Comparison of ENCODE assay signal across 29 cellular contexts in the genomic region with DNA sequence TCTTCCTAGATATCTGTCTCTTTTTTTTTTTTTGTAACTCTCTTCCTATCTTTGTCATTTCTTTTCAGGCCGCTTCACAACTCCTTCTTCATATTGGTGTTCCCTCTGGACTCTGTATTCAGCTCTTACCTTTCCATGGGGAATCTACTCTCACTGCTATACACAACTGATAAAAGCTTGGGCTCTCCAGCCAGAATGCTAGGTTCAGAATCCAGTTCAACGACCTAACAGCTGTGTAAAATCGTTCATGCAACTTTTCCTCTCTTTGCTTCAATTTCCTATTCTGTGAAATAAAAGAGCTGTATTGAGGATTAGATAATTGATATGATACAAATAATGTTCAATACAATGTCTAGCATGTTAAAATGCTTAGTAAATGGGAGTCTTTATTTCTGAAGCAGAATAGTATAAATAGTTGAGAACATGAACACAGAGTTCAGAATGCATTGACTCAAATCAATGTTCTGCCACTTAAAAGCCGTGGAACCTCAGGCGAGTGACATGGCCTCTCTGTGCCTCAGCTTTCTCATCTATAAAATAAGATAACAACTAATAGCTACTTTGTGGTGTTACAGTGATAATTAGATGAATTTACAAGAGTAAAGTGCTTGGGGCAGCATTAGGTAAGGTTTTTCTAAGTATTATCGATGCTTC.
"Had no signal": no experiment of that assay in that cellular context is flagged by ENCODE, and none has a peak within 500 bp of the region (broad histone marks: within the 10 kb centered on the region; RNA-seq: fewer than 3 reads in every experiment).

No MANE protein-coding gene starts in this region.

- H3K4me1 Mint-ChIP-seq: nephron progenitor cell had no signal

- H3K79me2 ChIP-seq: hepatocyte had no signal

- H2AFZ ChIP-seq: hepatocyte had no signal

- H3K27me3 ChIP-seq: colonic mucosa, gastrocnemius medialis, heart left ventricle, hepatocyte, right atrium auricular region, sigmoid colon, testis, tibial artery had no signal

- H3K9me3 ChIP-seq: colonic mucosa, prostate gland had no signal

- H3K4me3 ChIP-seq: colonic mucosa, gastrocnemius medialis, heart left ventricle, hepatocyte, left ventricle myocardium inferior, lower lobe of right lung, prostate gland, right atrium auricular region, sigmoid colon, testis, tibial artery had no signal

- H3K9me3 Mint-ChIP-seq: type B pancreatic cell had no signal

- ATAC-seq: esophagus mucosa; gastrocnemius medialis; heart left ventricle; left cardiac atrium; lower lobe of right lung; naive thymus-derived CD8-positive, alpha-beta T cell; stimulated activated naive CD8-positive, alpha-beta T cell treated with anti-CD3 and anti-CD28 coated beads, Interleukin-15, Interleukin-2, amounts not matched to agents 100 U/mL and 50 U/mL, for 24 hours had no signal

- H3K4me3 Mint-ChIP-seq: dendritic cell treated with granulocyte-macrophage colony-stimulating factor and Interleukin-4, amounts not matched to agents 40 ng/mL and 50 ng/mL, for 4 days; endodermal cell; naive thymus-derived CD8-positive, alpha-beta T cell; nephron progenitor cell; stimulated activated effector memory CD8-positive, alpha-beta T cell treated with anti-CD3 and anti-CD28 coated beads, Interleukin-12 subunit alpha, Interleukin-12 subunit beta, amount 100 ng/mL, for 72 hours; type B pancreatic cell had no signal

- H3K27me3 Mint-ChIP-seq: dendritic cell treated with granulocyte-macrophage colony-stimulating factor and Interleukin-4, amounts not matched to agents 40 ng/mL and 50 ng/mL, for 4 days; naive thymus-derived CD8-positive, alpha-beta T cell; type B pancreatic cell had no signal

- H3K4me1 ChIP-seq: colonic mucosa, prostate gland, sigmoid colon, testis had no signal

- H3K4me2 ChIP-seq: hepatocyte had no signal

- H3K27ac Mint-ChIP-seq: dendritic cell treated with granulocyte-macrophage colony-stimulating factor and Interleukin-4, amounts not matched to agents 40 ng/mL and 50 ng/mL, for 4 days; endodermal cell; naive thymus-derived CD8-positive, alpha-beta T cell; nephron progenitor cell; stimulated activated effector memory CD8-positive, alpha-beta T cell treated with anti-CD3 and anti-CD28 coated beads, Interleukin-12 subunit alpha, Interleukin-12 subunit beta, amount 100 ng/mL, for 72 hours; type B pancreatic cell had no signal

- DNase-seq: colonic mucosa; effector CD8-positive, alpha-beta T cell; endodermal cell; foreskin fibroblast; gastrocnemius medialis; heart left ventricle; left cardiac atrium; left ventricle myocardium inferior; lower lobe of right lung; midbrain; naive thymus-derived CD8-positive, alpha-beta T cell; nephron progenitor cell; nucleus accumbens; sigmoid colon; stimulated activated CD4-positive, alpha-beta T cell treated with anti-CD3 and anti-CD28 coated beads, Interleukin-2, amount 100 ng/mL, for 24 hours; stimulated activated CD4-positive, alpha-beta T cell treated with anti-CD3 and anti-CD28 coated beads, Interleukin-4, amount 100 ng/mL, for 24 hours; stimulated activated naive CD8-positive, alpha-beta T cell treated with anti-CD3 and anti-CD28 coated beads, Interleukin-15, Interleukin-2, amounts not matched to agents 100 U/mL and 50 U/mL, for 24 hours; substantia nigra; testis; tibial artery had no signal

- H3K36me3 Mint-ChIP-seq: stimulated activated effector memory CD8-positive, alpha-beta T cell treated with anti-CD3 and anti-CD28 coated beads, Interleukin-12 subunit alpha, Interleukin-12 subunit beta, amount 100 ng/mL, for 72 hours had no signal

- H3K36me3 ChIP-seq: colonic mucosa, gastrocnemius medialis, lower lobe of right lung, prostate gland, right atrium auricular region, sigmoid colon had no signal

- FAIRE-seq: islet of Langerhans had no signal

- H3K27ac ChIP-seq: colonic mucosa, epithelial cell of prostate, gastrocnemius medialis, heart left ventricle, hepatocyte, left ventricle myocardium inferior, lower lobe of right lung, prostate gland, sigmoid colon, testis, tibial artery had no signal
